ENCODE assay signal across 1 cellular context in genomic region chr13:104900186-104900817, GRCh38.
TF ChIP-seq lines count a peak whose summit lies in the region.

No MANE protein-coding gene starts in this region.

TF ChIP-seq in HepG2, 621 proteins besides CTCF, POLR2A, EP300 and RAD21 (continued from another document):
- TF ChIP-seq ZNF883 (CRISPR knock-in tag; IDR thresholded peaks at IDR 0.05; ENCODE audit: not compliant biosample characterization) = no peak
- no peak for TF ChIP-seq U2AF1 (optimal IDR thresholded peaks at IDR 0.05; ENCODE audit: low read depth, low read length)
- TF ChIP-seq MAFK (conservative IDR thresholded peaks at IDR 0.05 in 1 of 2, IDR thresholded peaks at IDR 0.05 in 1 of 2; ENCODE audit: low read length in 2 of 2) = peak in 1 of 2 experiments; percentile 83; a peak in 3 of 4 replicates
- no peak for TF ChIP-seq ZSCAN22 (CRISPR knock-in tag; IDR thresholded peaks at IDR 0.05)
- TF ChIP-seq HOXA7 (CRISPR knock-in tag; IDR thresholded peaks at IDR 0.05) = no peak
- no peak for TF ChIP-seq SP5 (CRISPR knock-in tag; IDR thresholded peaks at IDR 0.05; ENCODE audit: borderline replicate concordance, low read depth)
- TF ChIP-seq SOX5 (CRISPR knock-in tag; IDR thresholded peaks at IDR 0.05; ENCODE audit: borderline replicate concordance) = no peak
- no peak for TF ChIP-seq TP53 (CRISPR knock-in tag; conservative IDR thresholded peaks at IDR 0.05)
- TF ChIP-seq U2AF2 (IDR thresholded peaks at IDR 0.05; ENCODE audit: low read depth, low read length) = no peak
- TF ChIP-seq ZFP36L1 (CRISPR knock-in tag; IDR thresholded peaks at IDR 0.05) = no peak
- TF ChIP-seq MAFF (IDR thresholded peaks at IDR 0.05; ENCODE audit: low read depth, low read length) = peak; percentile 75
- TF ChIP-seq KLF11 (CRISPR knock-in tag; IDR thresholded peaks at IDR 0.05) = no peak
- TF ChIP-seq ZKSCAN1 (IDR thresholded peaks at IDR 0.05; ENCODE audit: low read length) = no peak
TF ChIP-seq in HepG2: peak in this region for 2.
